In the genomic region with DNA sequence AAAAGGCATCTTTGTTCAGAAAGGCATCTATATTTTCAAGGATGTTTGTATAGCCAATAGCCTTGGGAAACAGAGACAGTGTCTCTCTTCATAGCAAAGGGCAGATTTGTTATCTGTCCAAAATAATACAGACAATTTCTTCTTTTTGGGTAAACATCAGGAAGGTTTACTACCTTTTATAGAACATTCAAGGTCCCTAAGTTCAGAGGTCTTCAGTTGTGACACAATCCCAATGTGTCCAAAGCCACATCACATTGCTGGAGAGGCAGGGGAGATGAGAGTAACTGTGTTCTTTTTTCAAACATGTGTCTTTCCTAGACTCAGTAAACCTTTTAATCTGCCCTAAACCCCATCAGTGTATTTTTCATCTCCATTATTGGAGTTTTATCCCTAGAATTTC, we compare ENCODE assay signal across 9 cellular contexts. TPM values are rescaled to one million over a fixed set of nuclear protein-coding genes. Genes with fewer than 3 reads are reported as not detected.
"Had no signal": no experiment of that assay in that cellular context is flagged by ENCODE, and none has a peak within 500 bp of the region (broad histone marks: within the 10 kb centered on the region; RNA-seq: fewer than 3 reads in every experiment).

No MANE protein-coding gene starts in this region.

- FAIRE-seq: G401.6, GM12878, GM12891, GM12892, GM18507, GM19239 had no signal

- H3K4me3 ChIP-seq: GM12878 had no signal

- DNase-seq: GDM1, GF-D8 had no signal

- ATAC-seq: GM12878 had no signal

RNA-seq across cellular contexts. Expression of gene FAM13C, which starts 33.6 kb away (rescaled TPM):
- total RNA-seq: G401 had no signal
